ENCODE assay signal across 16 cellular contexts in the genomic region with DNA sequence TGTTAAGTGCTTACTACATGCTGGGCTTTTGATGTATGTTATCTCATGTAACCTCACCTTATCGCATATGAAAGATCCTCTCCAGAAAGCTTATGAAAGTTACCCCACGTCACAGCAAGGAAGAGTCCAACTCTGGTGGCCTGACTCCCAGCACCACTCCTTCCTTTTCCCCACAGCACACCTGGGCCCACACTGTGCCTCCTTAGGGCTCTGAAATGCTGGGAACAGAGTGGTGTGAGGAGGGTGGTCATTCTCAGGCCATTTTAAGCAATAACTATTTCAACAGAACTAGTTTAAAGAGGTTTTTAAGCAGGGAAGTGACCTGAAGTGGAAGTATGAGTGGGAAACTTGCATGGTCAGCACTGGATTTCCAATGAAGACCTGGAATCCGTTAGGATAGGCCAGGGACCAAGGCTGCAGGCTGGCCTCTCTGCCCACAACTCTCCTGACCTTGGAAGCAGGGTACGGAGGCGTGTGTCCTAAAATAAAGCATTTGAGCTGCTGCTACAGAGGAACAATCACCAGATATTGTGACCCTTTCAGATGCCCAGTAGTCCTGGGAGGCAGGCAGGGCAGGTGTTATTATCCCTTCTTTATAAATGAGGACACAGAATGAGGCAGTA.
"Had no signal": no experiment of that assay in that cellular context is flagged by ENCODE, and none has a peak within 500 bp of the region (broad histone marks: within the 10 kb centered on the region; RNA-seq: fewer than 3 reads in every experiment).

No MANE protein-coding gene starts in this region.

- ATAC-seq: left lobe of liver; natural killer cell; stimulated activated naive B cell treated with anti-CD40 and anti-IgM and Interleukin-4, amounts not matched to agents 10 μg/mL and 1 μg/mL and 100 μg/mL, for 72 hours had no signal

- H3K27ac Mint-ChIP-seq: memory B cell; natural killer cell; progenitor cell of endocrine pancreas; stimulated activated naive B cell treated with anti-CD40 and anti-IgM and Interleukin-4, amounts not matched to agents 10 μg/mL and 1 μg/mL and 100 μg/mL, for 72 hours; stimulated activated naive CD8-positive, alpha-beta T cell treated with anti-CD3 and anti-CD28 coated beads, Interleukin-15, Interleukin-2, amounts not matched to agents 100 ng/mL and 50 ng/mL, for 24 hours had no signal

- H3K79me2 ChIP-seq: parathyroid adenoma had no signal

- H3K4me1 Mint-ChIP-seq: memory B cell; natural killer cell; stimulated activated naive B cell treated with anti-CD40 and anti-IgM and Interleukin-4, amounts not matched to agents 10 μg/mL and 1 μg/mL and 100 μg/mL, for 72 hours had no signal

- H3K27me3 ChIP-seq: dorsolateral prefrontal cortex, sigmoid colon, tibial nerve, upper lobe of left lung, uterus had no signal

- H3K4me3 ChIP-seq: dorsolateral prefrontal cortex, lung, sigmoid colon, thoracic aorta, tibial nerve, upper lobe of left lung, uterus had no signal

- H2AFZ ChIP-seq: parathyroid adenoma had no signal

- H3K36me3 ChIP-seq: uterus had no signal

- H3K9me3 ChIP-seq: sigmoid colon, thoracic aorta, tibial nerve, upper lobe of left lung, uterus had no signal

- H3K27me3 Mint-ChIP-seq: stimulated activated naive CD8-positive, alpha-beta T cell treated with anti-CD3 and anti-CD28 coated beads, Interleukin-15, Interleukin-2, amounts not matched to agents 100 ng/mL and 50 ng/mL, for 24 hours had no signal

- H3K9me3 Mint-ChIP-seq: memory B cell; natural killer cell; stimulated activated naive B cell treated with anti-CD40 and anti-IgM and Interleukin-4, amounts not matched to agents 10 μg/mL and 1 μg/mL and 100 μg/mL, for 72 hours; stimulated activated naive CD8-positive, alpha-beta T cell treated with anti-CD3 and anti-CD28 coated beads, Interleukin-15, Interleukin-2, amounts not matched to agents 100 ng/mL and 50 ng/mL, for 24 hours had no signal

- H3K4me3 Mint-ChIP-seq: memory B cell; natural killer cell; stimulated activated naive B cell treated with anti-CD40 and anti-IgM and Interleukin-4, amounts not matched to agents 10 μg/mL and 1 μg/mL and 100 μg/mL, for 72 hours; stimulated activated naive CD8-positive, alpha-beta T cell treated with anti-CD3 and anti-CD28 coated beads, Interleukin-15, Interleukin-2, amounts not matched to agents 100 ng/mL and 50 ng/mL, for 24 hours had no signal

- H3K9ac ChIP-seq: parathyroid adenoma had no signal

- H3K27ac ChIP-seq: dorsolateral prefrontal cortex, parathyroid adenoma, sigmoid colon, thoracic aorta, tibial nerve, uterus had no signal

- H3K4me1 ChIP-seq: parathyroid adenoma, sigmoid colon, tibial nerve, uterus had no signal

- DNase-seq: dorsolateral prefrontal cortex; effector CD4-positive, alpha-beta T cell; natural killer cell; sigmoid colon; stimulated activated CD4-positive, alpha-beta T cell treated with anti-CD3 and anti-CD28 coated beads, Interleukin-4, amount 100 ng/mL, for 4 hours; stimulated activated naive B cell treated with anti-CD40 and anti-IgM and Interleukin-4, amounts not matched to agents 10 μg/mL and 1 μg/mL and 100 μg/mL, for 72 hours; uterus had no signal
